8 cellular contexts compared by ENCODE assay signal in the genomic region with DNA sequence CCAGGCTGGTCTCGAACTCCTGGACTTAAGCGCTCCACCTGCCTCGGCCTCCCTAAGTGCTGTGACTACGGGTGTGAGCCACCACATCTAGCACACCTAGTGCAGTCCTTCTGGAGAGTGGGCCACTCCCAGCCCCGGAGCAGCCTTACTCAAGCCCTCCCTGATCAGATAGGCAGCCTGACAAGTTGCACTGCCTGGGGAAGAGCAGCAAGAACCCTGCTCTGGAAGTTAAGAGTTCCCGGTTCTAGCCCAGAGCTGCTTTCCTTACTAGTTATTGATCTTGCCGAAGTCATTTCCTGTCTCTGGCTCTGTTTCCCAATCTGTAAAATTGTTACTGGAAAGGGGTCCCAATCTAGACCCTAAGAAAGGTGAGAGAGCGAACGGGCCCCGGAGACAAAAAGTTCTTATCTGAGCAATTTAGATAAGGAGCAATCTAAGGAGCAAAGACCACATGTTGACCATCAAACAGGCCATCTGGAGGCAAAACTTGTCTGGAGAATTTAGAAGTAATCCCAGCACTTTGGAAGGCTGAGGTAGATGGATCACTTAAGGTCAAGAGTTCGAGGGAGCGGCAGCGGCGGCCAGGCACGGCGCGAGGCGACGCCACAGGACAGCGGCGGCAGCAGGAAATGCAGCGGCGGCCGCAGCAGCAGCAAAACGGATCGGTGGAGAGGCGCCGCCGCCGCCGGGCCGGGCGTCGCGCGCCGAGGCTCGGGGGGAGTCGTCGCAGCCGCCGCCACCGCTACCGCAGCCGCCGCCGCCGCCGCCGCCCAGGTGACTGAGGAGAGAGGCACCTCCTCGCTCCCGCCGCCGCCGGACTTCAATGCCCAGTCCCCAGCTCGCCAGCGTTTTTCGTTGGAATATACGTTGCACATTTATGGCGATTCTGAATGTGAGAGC. TPM values are rescaled to one million over a fixed set of nuclear protein-coding genes. Genes with fewer than 3 reads are reported as not detected.
DNase-seq lines count a peak whose midpoint lies in the region; ATAC-seq and TF ChIP-seq lines count a peak whose summit lies in the region.

No MANE protein-coding gene starts in this region.

- H3K79me2 ChIP-seq in hepatocyte: peaks cover 9% of the 10 kb centered on the region

- WGBS in hepatocyte (ENCODE audit: low lambda C conversion rate, missing lambda C conversion rate): 7% methylated on average over 60 of the region's 60 CpGs

- H3K27ac ChIP-seq in hepatocyte (peak overlapping the region; percentile 83), rectal smooth muscle tissue (ENCODE audit: low read depth, low read length) (peak overlapping the region; percentile 65)

- H3K9ac ChIP-seq in rectal smooth muscle tissue (ENCODE audit: low read length): no peak overlapping the region

- H3K9me3 ChIP-seq in hepatocyte (ENCODE audit: low read depth): no peaks in the 10 kb centered on the region

- peak overlapping the region; percentile 47 for H3K4me3 ChIP-seq in Jurkat, Clone E6-1 (ENCODE audit: low read length)
- H3K4me3 ChIP-seq in hepatocyte: peak overlapping the region; percentile 30
- H3K4me3 ChIP-seq in rectal smooth muscle tissue (ENCODE audit: low read length): peak overlapping the region; percentile 55

- TF ChIP-seq CTCF in hepatocyte (IDR thresholded peaks at IDR 0.05; ENCODE audit: poor library complexity): peak; percentile 39

- no peak for ATAC-seq in HG02970 (IDR thresholded peaks at IDR 0.05; ENCODE audit: low FRiP score, unreplicated experiment)
- no peak for ATAC-seq in GM19351 (IDR thresholded peaks at IDR 0.05; ENCODE audit: unreplicated experiment)

- H3K27me3 ChIP-seq in hepatocyte (no peaks in the 10 kb centered on the region), rectal smooth muscle tissue (ENCODE audit: control insufficient read depth, insufficient read depth, low read length) (no peaks in the 10 kb centered on the region)

- no peak overlapping the region for H2AFZ ChIP-seq in hepatocyte

- DNase-seq in DMS53 (lab: John Stamatoyannopoulos, UW) (peak; percentile 90), SKM-1 (lab: John Stamatoyannopoulos, UW; ENCODE audit: unreplicated experiment) (peak; percentile 36), anterior cingulate cortex (lab: John Stamatoyannopoulos, UW) (peak in 42 of 58 donors; percentile 13 to 66 (median 40)), hepatocyte (ENCODE audit: low spot score) (peak; percentile 86)
- DNase-seq in Jurkat, Clone E6-1 (ENCODE audit: low read depth, low spot score): no peak

- H3K4me2 ChIP-seq in hepatocyte: peak overlapping the region; percentile 79

- peaks cover 30% of the 10 kb centered on the region for H3K4me1 ChIP-seq in hepatocyte (ENCODE audit: insufficient read depth)
- H3K4me1 ChIP-seq in rectal smooth muscle tissue (ENCODE audit: control insufficient read depth, insufficient read depth, low read length): peaks cover 15% of the 10 kb centered on the region

- H3K36me3 ChIP-seq in hepatocyte (replicated peaks; ENCODE audit: insufficient read depth, low read depth) (no peaks in the 10 kb centered on the region), rectal smooth muscle tissue (ENCODE audit: control insufficient read depth, insufficient read depth, low read length) (no peaks in the 10 kb centered on the region)

- no peaks in the 10 kb centered on the region for H4K20me1 ChIP-seq in hepatocyte (ENCODE audit: insufficient read depth, poor library complexity, severe bottlenecking)

- no peaks in the 10 kb centered on the region for H3K9me2 ChIP-seq in hepatocyte (replicated peaks; ENCODE audit: insufficient read depth)

RNA-seq across cellular contexts. Expression of a gene that starts 4.3 kb away (rescaled TPM):
- polyA plus RNA-seq in Jurkat, Clone E6-1 (2012; ENCODE audit: insufficient read depth, insufficient read length): 4.7 TPM
- total RNA-seq in hepatocyte: 76.4 and 78.1 TPM in 2 replicates
- polyA plus RNA-seq in hepatocyte: 121 and 152 TPM in 2 replicates

RNA-seq across cellular contexts. Expression of a gene that starts 21.0 kb away (rescaled TPM):
- 3.3 TPM for polyA plus RNA-seq in Jurkat, Clone E6-1 (2012; ENCODE audit: insufficient read depth, insufficient read length)
- 0.12 and 2.7 TPM in 2 replicates for total RNA-seq in hepatocyte
- 4.8 and 6.6 TPM in 2 replicates for polyA plus RNA-seq in hepatocyte

RNA-seq across cellular contexts. Expression of a gene that starts 30.2 kb away (rescaled TPM):
- 84.2 TPM for polyA plus RNA-seq in Jurkat, Clone E6-1 (2012; ENCODE audit: insufficient read depth, insufficient read length)
- 27.7 and 33.9 TPM in 2 replicates for total RNA-seq in hepatocyte
- 91.6 and 93.9 TPM in 2 replicates for polyA plus RNA-seq in hepatocyte

RNA-seq across cellular contexts. Expression of a gene that starts 35.2 kb away (rescaled TPM):
- 89.3 TPM for polyA plus RNA-seq in Jurkat, Clone E6-1 (2012; ENCODE audit: insufficient read depth, insufficient read length)
- total RNA-seq in hepatocyte: 29.7 and 34.0 TPM in 2 replicates
- 33.1 and 39.5 TPM in 2 replicates for polyA plus RNA-seq in hepatocyte

RNA-seq across cellular contexts. Expression of a gene that starts 45.8 kb away (rescaled TPM):
- polyA plus RNA-seq in Jurkat, Clone E6-1 (2012; ENCODE audit: insufficient read depth, insufficient read length): 40.5 TPM
- 1.5 and 1.9 TPM in 2 replicates for total RNA-seq in hepatocyte
- polyA plus RNA-seq in hepatocyte: 3.7 and 4.2 TPM in 2 replicates
